Comparison of ENCODE assay signal across 2 cellular contexts in the genomic region with DNA sequence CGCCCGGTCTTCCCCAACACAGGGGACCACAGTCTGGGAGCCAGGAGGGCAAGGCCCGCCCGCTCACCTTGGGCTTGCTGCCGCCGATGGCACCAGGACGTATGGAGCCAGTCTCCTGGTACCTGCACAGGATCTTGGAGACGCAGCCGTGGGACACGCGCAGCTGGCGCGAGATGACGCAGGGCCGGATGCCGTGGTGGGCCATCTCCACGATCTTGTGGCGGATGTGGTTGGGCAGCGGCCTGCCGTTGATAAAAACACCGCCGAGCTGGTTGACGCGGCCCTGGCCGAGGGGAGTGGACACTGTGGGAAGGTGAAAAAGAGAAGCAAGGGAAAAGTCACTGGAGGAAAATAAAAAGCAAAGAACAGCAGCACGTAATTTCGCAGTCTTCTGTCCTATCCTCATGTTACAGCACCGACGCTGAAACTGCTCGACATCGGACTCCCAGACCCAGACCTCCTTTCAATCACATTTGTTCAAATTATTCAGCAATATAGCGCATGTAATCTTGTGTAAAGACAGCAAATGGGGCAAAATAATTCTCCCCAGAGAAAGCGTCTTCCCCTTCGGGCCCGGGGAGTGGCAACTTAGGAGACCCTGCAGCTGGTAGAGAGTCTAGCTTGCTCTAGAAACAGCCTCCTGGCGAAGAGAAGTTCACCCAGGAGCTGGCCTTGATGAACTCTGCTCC.
TF ChIP-seq lines count a peak whose summit lies in the region.

No MANE protein-coding gene starts in this region.

TF ChIP-seq in IMR-90, 13 proteins besides CTCF, POLR2A, EP300 and RAD21:
- no peak for TF ChIP-seq FOS (IDR thresholded peaks at IDR 0.05; ENCODE audit: low read depth, low read length)
- TF ChIP-seq BHLHE40 (IDR thresholded peaks at IDR 0.05; ENCODE audit: low read depth, low read length) = no peak
- TF ChIP-seq RFX5 (IDR thresholded peaks at IDR 0.05; ENCODE audit: low read depth, low read length) = no peak
- no peak for TF ChIP-seq MXI1 (IDR thresholded peaks at IDR 0.05; ENCODE audit: borderline replicate concordance, low read depth, low read length)
- no peak for TF ChIP-seq CHD1 (IDR thresholded peaks at IDR 0.05; ENCODE audit: low read depth, low read length)
- no peak for TF ChIP-seq MAZ (IDR thresholded peaks at IDR 0.05; ENCODE audit: borderline replicate concordance, low read depth, low read length)
- TF ChIP-seq RCOR1 (IDR thresholded peaks at IDR 0.05; ENCODE audit: insufficient replicate concordance, low read length) = no peak

TF ChIP-seq in GM12878, 131 proteins besides CTCF, POLR2A, EP300 and RAD21:
- no peak for TF ChIP-seq MEF2B (IDR thresholded peaks at IDR 0.05; ENCODE audit: partially characterized antibody, poor library complexity, severe bottlenecking)
- TF ChIP-seq IRF4 (IDR thresholded peaks at IDR 0.05; ENCODE audit: low read depth, low read length) = no peak
- no peak for TF ChIP-seq ZBTB11 (CRISPR knock-in tag; IDR thresholded peaks at IDR 0.05)
- TF ChIP-seq HDAC6 (IDR thresholded peaks at IDR 0.05; ENCODE audit: unreplicated experiment) = peak; percentile 83
- TF ChIP-seq CEBPZ (IDR thresholded peaks at IDR 0.05; ENCODE audit: low read depth, low read length) = no peak
- TF ChIP-seq, protein P1, sequence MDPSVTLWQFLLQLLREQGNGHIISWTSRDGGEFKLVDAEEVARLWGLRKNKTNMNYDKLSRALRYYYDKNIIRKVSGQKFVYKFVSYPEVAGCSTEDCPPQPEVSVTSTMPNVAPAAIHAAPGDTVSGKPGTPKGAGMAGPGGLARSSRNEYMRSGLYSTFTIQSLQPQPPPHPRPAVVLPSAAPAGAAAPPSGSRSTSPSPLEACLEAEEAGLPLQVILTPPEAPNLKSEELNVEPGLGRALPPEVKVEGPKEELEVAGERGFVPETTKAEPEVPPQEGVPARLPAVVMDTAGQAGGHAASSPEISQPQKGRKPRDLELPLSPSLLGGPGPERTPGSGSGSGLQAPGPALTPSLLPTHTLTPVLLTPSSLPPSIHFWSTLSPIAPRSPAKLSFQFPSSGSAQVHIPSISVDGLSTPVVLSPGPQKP (IDR thresholded peaks at IDR 0.05; ENCODE audit: low read depth, low read length) = no peak
